ENCODE assay signal across 1 cellular context in the genomic region with DNA sequence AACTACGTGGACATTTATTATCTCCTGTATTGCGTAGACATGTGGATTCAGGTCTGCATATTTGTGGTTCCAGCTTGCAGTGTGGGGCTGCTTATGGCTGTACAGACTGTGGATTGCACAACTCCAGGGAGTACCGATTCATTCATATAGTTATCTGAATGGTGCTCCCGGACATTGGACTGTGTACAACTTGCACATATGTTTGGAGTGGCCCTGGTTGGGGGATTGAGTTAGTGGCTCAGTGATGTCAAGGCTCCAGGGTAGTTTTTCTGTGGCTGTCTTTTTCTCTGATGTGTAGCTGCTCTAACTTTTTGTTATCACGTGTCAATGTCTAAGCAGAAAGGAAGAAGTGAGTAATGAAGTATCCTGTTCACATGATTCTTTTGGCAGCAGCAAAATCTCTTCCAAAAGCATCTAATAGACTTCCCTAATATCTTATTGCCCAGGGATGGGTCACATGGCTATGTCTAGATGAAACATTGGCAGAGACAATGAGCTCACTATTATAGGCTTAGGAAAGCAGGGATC.
TF ChIP-seq lines count a peak whose summit lies in the region.

No MANE protein-coding gene starts in this region.

TF ChIP-seq in HepG2, 621 proteins besides CTCF, POLR2A, EP300 and RAD21 (continued from another document and continues in another):
- TF ChIP-seq, protein P1, sequence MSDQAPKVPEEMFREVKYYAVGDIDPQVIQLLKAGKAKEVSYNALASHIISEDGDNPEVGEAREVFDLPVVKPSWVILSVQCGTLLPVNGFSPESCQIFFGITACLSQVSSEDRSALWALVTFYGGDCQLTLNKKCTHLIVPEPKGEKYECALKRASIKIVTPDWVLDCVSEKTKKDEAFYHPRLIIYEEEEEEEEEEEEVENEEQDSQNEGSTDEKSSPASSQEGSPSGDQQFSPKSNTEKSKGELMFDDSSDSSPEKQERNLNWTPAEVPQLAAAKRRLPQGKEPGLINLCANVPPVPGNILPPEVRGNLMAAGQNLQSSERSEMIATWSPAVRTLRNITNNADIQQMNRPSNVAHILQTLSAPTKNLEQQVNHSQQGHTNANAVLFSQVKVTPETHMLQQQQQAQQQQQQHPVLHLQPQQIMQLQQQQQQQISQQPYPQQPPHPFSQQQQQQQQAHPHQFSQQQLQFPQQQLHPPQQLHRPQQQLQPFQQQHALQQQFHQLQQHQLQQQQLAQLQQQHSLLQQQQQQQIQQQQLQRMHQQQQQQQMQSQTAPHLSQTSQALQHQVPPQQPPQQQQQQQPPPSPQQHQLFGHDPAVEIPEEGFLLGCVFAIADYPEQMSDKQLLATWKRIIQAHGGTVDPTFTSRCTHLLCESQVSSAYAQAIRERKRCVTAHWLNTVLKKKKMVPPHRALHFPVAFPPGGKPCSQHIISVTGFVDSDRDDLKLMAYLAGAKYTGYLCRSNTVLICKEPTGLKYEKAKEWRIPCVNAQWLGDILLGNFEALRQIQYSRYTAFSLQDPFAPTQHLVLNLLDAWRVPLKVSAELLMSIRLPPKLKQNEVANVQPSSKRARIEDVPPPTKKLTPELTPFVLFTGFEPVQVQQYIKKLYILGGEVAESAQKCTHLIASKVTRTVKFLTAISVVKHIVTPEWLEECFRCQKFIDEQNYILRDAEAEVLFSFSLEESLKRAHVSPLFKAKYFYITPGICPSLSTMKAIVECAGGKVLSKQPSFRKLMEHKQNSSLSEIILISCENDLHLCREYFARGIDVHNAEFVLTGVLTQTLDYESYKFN (CRISPR knock-in tag; conservative IDR thresholded peaks at IDR 0.05), result peak; percentile 90
- peak; percentile 93 for TF ChIP-seq HNF4G (IDR thresholded peaks at IDR 0.05; ENCODE audit: borderline replicate concordance, low read depth, low read length)
- TF ChIP-seq HNF4G (CRISPR knock-in tag; IDR thresholded peaks at IDR 0.05; ENCODE audit: borderline replicate concordance, low read depth), result no peak; the same call in 1 of the 2 replicates
- peak; percentile 5 to 61; a peak in 1 of 4 replicates for TF ChIP-seq NR2F1 (CRISPR knock-in tag; IDR thresholded peaks at IDR 0.05)
- TF ChIP-seq KAT7 (CRISPR knock-in tag; IDR thresholded peaks at IDR 0.05; ENCODE audit: borderline replicate concordance), result no peak
- peak; percentile 32 for TF ChIP-seq RARA (CRISPR knock-in tag; IDR thresholded peaks at IDR 0.05)
- 0 out of 2 replicates have a peak, but pooled peaks have one; percentile 26 for TF ChIP-seq PHF20 (CRISPR knock-in tag; IDR thresholded peaks at IDR 0.05)
- TF ChIP-seq FOXA3 (CRISPR knock-in tag; IDR thresholded peaks at IDR 0.05), result peak; percentile 80
- TF ChIP-seq, protein P2, sequence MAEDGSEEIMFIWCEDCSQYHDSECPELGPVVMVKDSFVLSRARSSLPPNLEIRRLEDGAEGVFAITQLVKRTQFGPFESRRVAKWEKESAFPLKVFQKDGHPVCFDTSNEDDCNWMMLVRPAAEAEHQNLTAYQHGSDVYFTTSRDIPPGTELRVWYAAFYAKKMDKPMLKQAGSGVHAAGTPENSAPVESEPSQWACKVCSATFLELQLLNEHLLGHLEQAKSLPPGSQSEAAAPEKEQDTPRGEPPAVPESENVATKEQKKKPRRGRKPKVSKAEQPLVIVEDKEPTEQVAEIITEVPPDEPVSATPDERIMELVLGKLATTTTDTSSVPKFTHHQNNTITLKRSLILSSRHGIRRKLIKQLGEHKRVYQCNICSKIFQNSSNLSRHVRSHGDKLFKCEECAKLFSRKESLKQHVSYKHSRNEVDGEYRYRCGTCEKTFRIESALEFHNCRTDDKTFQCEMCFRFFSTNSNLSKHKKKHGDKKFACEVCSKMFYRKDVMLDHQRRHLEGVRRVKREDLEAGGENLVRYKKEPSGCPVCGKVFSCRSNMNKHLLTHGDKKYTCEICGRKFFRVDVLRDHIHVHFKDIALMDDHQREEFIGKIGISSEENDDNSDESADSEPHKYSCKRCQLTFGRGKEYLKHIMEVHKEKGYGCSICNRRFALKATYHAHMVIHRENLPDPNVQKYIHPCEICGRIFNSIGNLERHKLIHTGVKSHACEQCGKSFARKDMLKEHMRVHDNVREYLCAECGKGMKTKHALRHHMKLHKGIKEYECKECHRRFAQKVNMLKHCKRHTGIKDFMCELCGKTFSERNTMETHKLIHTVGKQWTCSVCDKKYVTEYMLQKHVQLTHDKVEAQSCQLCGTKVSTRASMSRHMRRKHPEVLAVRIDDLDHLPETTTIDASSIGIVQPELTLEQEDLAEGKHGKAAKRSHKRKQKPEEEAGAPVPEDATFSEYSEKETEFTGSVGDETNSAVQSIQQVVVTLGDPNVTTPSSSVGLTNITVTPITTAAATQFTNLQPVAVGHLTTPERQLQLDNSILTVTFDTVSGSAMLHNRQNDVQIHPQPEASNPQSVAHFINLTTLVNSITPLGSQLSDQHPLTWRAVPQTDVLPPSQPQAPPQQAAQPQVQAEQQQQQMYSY (CRISPR knock-in tag; IDR thresholded peaks at IDR 0.05), result peak; percentile 29; the same call in 1 of the 2 replicates
- TF ChIP-seq IKZF5 (CRISPR knock-in tag; IDR thresholded peaks at IDR 0.05), result peak; percentile 84
- TF ChIP-seq SIX1 (CRISPR knock-in tag; IDR thresholded peaks at IDR 0.05; ENCODE audit: borderline replicate concordance), result peak; percentile 35; the same call in 1 of the 2 replicates
- no peak for TF ChIP-seq MAFF (IDR thresholded peaks at IDR 0.05; ENCODE audit: low read depth, low read length)
- TF ChIP-seq SMAD1 (CRISPR knock-in tag; IDR thresholded peaks at IDR 0.05; ENCODE audit: borderline replicate concordance, low read depth), result no peak
- TF ChIP-seq ZSCAN30 (CRISPR knock-in tag; IDR thresholded peaks at IDR 0.05), result no peak
- TF ChIP-seq GATAD2A (CRISPR knock-in tag; IDR thresholded peaks at IDR 0.05), result peak; percentile 96
- peak; percentile 79 for TF ChIP-seq HDAC1 (CRISPR knock-in tag; IDR thresholded peaks at IDR 0.05)
- TF ChIP-seq FOXO1 (CRISPR knock-in tag; IDR thresholded peaks at IDR 0.05), result peak; percentile 90
- peak; percentile 58; the same call in 1 of the 2 replicates for TF ChIP-seq ZNF12 (CRISPR knock-in tag; IDR thresholded peaks at IDR 0.05)
- peak; percentile 88 for TF ChIP-seq ISL2 (CRISPR knock-in tag; IDR thresholded peaks at IDR 0.05)
- TF ChIP-seq PAWR (CRISPR knock-in tag; IDR thresholded peaks at IDR 0.05; ENCODE audit: borderline replicate concordance), result no peak
- no peak for TF ChIP-seq ATM (IDR thresholded peaks at IDR 0.05; ENCODE audit: borderline replicate concordance)
- peak; percentile 64 for TF ChIP-seq HNF1B (CRISPR knock-in tag; IDR thresholded peaks at IDR 0.05)
- peak; percentile 74 for TF ChIP-seq ZSCAN20 (CRISPR knock-in tag; IDR thresholded peaks at IDR 0.05; ENCODE audit: borderline replicate concordance)
- TF ChIP-seq ZNF746 (CRISPR knock-in tag; IDR thresholded peaks at IDR 0.05), result peak; percentile 50; the same call in 1 of the 2 replicates
- TF ChIP-seq HOXA3 (CRISPR knock-in tag; IDR thresholded peaks at IDR 0.05), result peak; percentile 88
- TF ChIP-seq PTBP1 (IDR thresholded peaks at IDR 0.05; ENCODE audit: low read depth, low read length, poor library complexity, severe bottlenecking), result no peak
- peak; percentile 85 for TF ChIP-seq ZSCAN9 (CRISPR knock-in tag; IDR thresholded peaks at IDR 0.05; ENCODE audit: borderline replicate concordance)
- TF ChIP-seq ZBTB25 (CRISPR knock-in tag; IDR thresholded peaks at IDR 0.05), result 0 out of 2 replicates have a peak, but pooled peaks have one; percentile 48
- peak; percentile 15; the same call in 1 of the 2 replicates for TF ChIP-seq ATF3 (CRISPR knock-in tag; IDR thresholded peaks at IDR 0.05)
- peak; percentile 87 for TF ChIP-seq PITX1 (CRISPR knock-in tag; IDR thresholded peaks at IDR 0.05)
- TF ChIP-seq, protein P3, sequence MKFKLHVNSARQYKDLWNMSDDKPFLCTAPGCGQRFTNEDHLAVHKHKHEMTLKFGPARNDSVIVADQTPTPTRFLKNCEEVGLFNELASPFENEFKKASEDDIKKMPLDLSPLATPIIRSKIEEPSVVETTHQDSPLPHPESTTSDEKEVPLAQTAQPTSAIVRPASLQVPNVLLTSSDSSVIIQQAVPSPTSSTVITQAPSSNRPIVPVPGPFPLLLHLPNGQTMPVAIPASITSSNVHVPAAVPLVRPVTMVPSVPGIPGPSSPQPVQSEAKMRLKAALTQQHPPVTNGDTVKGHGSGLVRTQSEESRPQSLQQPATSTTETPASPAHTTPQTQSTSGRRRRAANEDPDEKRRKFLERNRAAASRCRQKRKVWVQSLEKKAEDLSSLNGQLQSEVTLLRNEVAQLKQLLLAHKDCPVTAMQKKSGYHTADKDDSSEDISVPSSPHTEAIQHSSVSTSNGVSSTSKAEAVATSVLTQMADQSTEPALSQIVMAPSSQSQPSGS (CRISPR knock-in tag; IDR thresholded peaks at IDR 0.05), result peak; percentile 82; the same call in 1 of the 2 replicates
- no peak for TF ChIP-seq ZNF878 (CRISPR knock-in tag; IDR thresholded peaks at IDR 0.05)
- TF ChIP-seq ZNF672 (CRISPR knock-in tag; IDR thresholded peaks at IDR 0.05), result no peak
- no peak for TF ChIP-seq MEIS1 (CRISPR knock-in tag; IDR thresholded peaks at IDR 0.05; ENCODE audit: borderline replicate concordance)
- peak; percentile 100 for TF ChIP-seq ZNF264 (CRISPR knock-in tag; IDR thresholded peaks at IDR 0.05)
- no peak; the same call in 1 of the 2 replicates for TF ChIP-seq ZNF652 (CRISPR knock-in tag; IDR thresholded peaks at IDR 0.05; ENCODE audit: borderline replicate concordance, low read depth)
- no peak for TF ChIP-seq ZNF282 (IDR thresholded peaks at IDR 0.05; ENCODE audit: partially characterized antibody)
- TF ChIP-seq AHR (CRISPR knock-in tag; IDR thresholded peaks at IDR 0.05), result no peak
- peak; percentile 68 for TF ChIP-seq THAP11 (CRISPR knock-in tag; IDR thresholded peaks at IDR 0.05)
- peak; percentile 94 for TF ChIP-seq POGZ (CRISPR knock-in tag; IDR thresholded peaks at IDR 0.05)
- TF ChIP-seq ELF3 (CRISPR knock-in tag; IDR thresholded peaks at IDR 0.05), result peak; percentile 62; the same call in 1 of the 2 replicates
- TF ChIP-seq ZNF577 (CRISPR knock-in tag; IDR thresholded peaks at IDR 0.05; ENCODE audit: borderline replicate concordance, low read depth), result no peak
- 0 out of 2 replicates have a peak, but pooled peaks have one; percentile 18 for TF ChIP-seq SRF (IDR thresholded peaks at IDR 0.05; ENCODE audit: low read depth, low read length)
- peak in 1 of 2 experiments; percentile 50; a peak in 1 of 4 replicates for TF ChIP-seq KLF16 (CRISPR knock-in tag; IDR thresholded peaks at IDR 0.05)
- no peak for TF ChIP-seq MEF2D (CRISPR knock-in tag; IDR thresholded peaks at IDR 0.05)
- TF ChIP-seq, protein P4, sequence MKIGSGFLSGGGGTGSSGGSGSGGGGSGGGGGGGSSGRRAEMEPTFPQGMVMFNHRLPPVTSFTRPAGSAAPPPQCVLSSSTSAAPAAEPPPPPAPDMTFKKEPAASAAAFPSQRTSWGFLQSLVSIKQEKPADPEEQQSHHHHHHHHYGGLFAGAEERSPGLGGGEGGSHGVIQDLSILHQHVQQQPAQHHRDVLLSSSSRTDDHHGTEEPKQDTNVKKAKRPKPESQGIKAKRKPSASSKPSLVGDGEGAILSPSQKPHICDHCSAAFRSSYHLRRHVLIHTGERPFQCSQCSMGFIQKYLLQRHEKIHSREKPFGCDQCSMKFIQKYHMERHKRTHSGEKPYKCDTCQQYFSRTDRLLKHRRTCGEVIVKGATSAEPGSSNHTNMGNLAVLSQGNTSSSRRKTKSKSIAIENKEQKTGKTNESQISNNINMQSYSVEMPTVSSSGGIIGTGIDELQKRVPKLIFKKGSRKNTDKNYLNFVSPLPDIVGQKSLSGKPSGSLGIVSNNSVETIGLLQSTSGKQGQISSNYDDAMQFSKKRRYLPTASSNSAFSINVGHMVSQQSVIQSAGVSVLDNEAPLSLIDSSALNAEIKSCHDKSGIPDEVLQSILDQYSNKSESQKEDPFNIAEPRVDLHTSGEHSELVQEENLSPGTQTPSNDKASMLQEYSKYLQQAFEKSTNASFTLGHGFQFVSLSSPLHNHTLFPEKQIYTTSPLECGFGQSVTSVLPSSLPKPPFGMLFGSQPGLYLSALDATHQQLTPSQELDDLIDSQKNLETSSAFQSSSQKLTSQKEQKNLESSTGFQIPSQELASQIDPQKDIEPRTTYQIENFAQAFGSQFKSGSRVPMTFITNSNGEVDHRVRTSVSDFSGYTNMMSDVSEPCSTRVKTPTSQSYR (CRISPR knock-in tag; IDR thresholded peaks at IDR 0.05; ENCODE audit: borderline replicate concordance), result peak; percentile 44; the same call in 1 of the 2 replicates
- TF ChIP-seq ZBTB38 (CRISPR knock-in tag; IDR thresholded peaks at IDR 0.05), result 0 out of 2 replicates have a peak, but pooled peaks have one; percentile 36
- peak; percentile 37; the same call in 1 of the 2 replicates for TF ChIP-seq ZNF557 (CRISPR knock-in tag; IDR thresholded peaks at IDR 0.05)
- TF ChIP-seq PPARG (CRISPR knock-in tag; conservative IDR thresholded peaks at IDR 0.05), result 0 out of 2 replicates have a peak, but pooled peaks have one; percentile 17
- peak; percentile 54; the same call in 1 of the 2 replicates for TF ChIP-seq ZNF749 (CRISPR knock-in tag; IDR thresholded peaks at IDR 0.05; ENCODE audit: borderline replicate concordance)
- TF ChIP-seq ZNF772 (CRISPR knock-in tag; IDR thresholded peaks at IDR 0.05), result 0 out of 2 replicates have a peak, but pooled peaks have one; percentile 44
